In the genomic region with DNA sequence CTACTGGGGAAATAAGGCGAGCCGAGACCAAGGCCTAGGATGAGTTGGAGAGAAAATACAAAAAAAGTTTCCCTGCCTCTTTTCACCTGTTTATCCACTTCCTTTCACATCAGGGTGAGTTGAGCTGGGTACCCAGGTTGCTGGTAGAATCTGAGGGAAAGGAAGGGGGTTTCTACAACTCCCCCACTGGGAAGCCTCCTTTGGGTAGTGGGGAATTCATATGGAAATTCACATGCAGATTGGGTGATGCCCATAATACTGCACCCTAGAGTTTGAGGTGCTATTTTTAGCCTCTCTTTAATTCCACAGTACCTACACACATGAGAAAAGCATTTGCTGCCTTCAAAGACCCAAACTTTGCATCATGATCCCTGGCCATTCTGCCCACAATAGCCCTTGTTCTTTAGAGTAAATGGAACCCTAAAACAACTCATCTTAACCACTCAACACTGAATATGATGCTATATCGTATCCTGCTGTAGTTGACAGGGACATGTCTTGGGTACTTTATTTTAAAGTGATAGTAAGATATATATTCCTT, we compare ENCODE assay signal across 24 cellular contexts.
"Had no signal": no experiment of that assay in that cellular context is flagged by ENCODE, and none has a peak within 500 bp of the region (broad histone marks: within the 10 kb centered on the region; RNA-seq: fewer than 3 reads in every experiment).

No MANE protein-coding gene starts in this region.

- H3K4me3 Mint-ChIP-seq: memory B cell; mesothelial cell of epicardium; natural killer cell treated with Interleukin-12 subunit alpha and Interleukin-12 subunit beta and Interleukin-15 and Interleukin-18, amount 100 ng/mL, for 72 hours; stimulated activated effector memory CD8-positive, alpha-beta T cell treated with anti-CD3 and anti-CD28 coated beads, Interleukin-12 subunit alpha, Interleukin-12 subunit beta, amount 100 ng/mL, for 72 hours had no signal

- DNase-seq: effector CD4-positive, alpha-beta T cell; foreskin melanocyte; head of caudate nucleus; islet precursor cell; left lung; lower lobe of right lung; occipital lobe; pancreas; right cardiac atrium; stimulated activated CD4-positive, alpha-beta T cell treated with anti-CD3 and anti-CD28 coated beads, Interleukin-2, amount 100 ng/mL, for 48 hours; stimulated activated CD8-positive, alpha-beta memory T cell treated with anti-CD3 and anti-CD28 coated beads, Interleukin-4, amount 100 ng/mL, for 48 hours; stimulated activated naive CD8-positive, alpha-beta T cell treated with anti-CD3 and anti-CD28 coated beads, Interleukin-15, Interleukin-2, amounts not matched to agents 100 U/mL and 50 U/mL, for 24 hours; tibial artery; upper lobe of left lung; uterus had no signal

- H3K9me3 Mint-ChIP-seq: memory B cell; mesothelial cell of epicardium; natural killer cell treated with Interleukin-12 subunit alpha and Interleukin-12 subunit beta and Interleukin-15 and Interleukin-18, amount 100 ng/mL, for 72 hours; stimulated activated effector memory CD8-positive, alpha-beta T cell treated with anti-CD3 and anti-CD28 coated beads, Interleukin-12 subunit alpha, Interleukin-12 subunit beta, amount 100 ng/mL, for 72 hours had no signal

- H3K36me3 Mint-ChIP-seq: mesothelial cell of epicardium; natural killer cell treated with Interleukin-12 subunit alpha and Interleukin-12 subunit beta and Interleukin-15 and Interleukin-18, amount 100 ng/mL, for 72 hours; stimulated activated effector memory CD8-positive, alpha-beta T cell treated with anti-CD3 and anti-CD28 coated beads, Interleukin-12 subunit alpha, Interleukin-12 subunit beta, amount 100 ng/mL, for 72 hours had no signal

- H3K27me3 Mint-ChIP-seq: memory B cell had no signal

- H3K27ac Mint-ChIP-seq: memory B cell; mesothelial cell of epicardium; natural killer cell treated with Interleukin-12 subunit alpha and Interleukin-12 subunit beta and Interleukin-15 and Interleukin-18, amount 100 ng/mL, for 72 hours; progenitor cell of endocrine pancreas; stimulated activated effector memory CD8-positive, alpha-beta T cell treated with anti-CD3 and anti-CD28 coated beads, Interleukin-12 subunit alpha, Interleukin-12 subunit beta, amount 100 ng/mL, for 72 hours had no signal

- H3K36me3 ChIP-seq: lower lobe of right lung, pancreas, suprapubic skin, tibial artery, upper lobe of left lung, uterus had no signal

- H3K27ac ChIP-seq: coronary artery, hepatocyte, left lung, lower lobe of right lung, pancreas, suprapubic skin, tibial artery, upper lobe of left lung, uterus had no signal

- H3K4me3 ChIP-seq: coronary artery, hepatocyte, left lung, lower lobe of right lung, pancreas, smooth muscle cell, tibial artery, upper lobe of left lung, uterus had no signal

- H3K9me3 ChIP-seq: left lung, lower lobe of right lung, pancreas, suprapubic skin, tibial artery, upper lobe of left lung, uterus had no signal

- ATAC-seq: left lung; lower lobe of right lung; natural killer cell treated with Interleukin-12 subunit alpha and Interleukin-12 subunit beta and Interleukin-15 and Interleukin-18, amount 100 ng/mL, for 72 hours; pancreas; right cardiac atrium; stimulated activated effector memory CD8-positive, alpha-beta T cell treated with anti-CD3 and anti-CD28 coated beads, Interleukin-12 subunit alpha, Interleukin-12 subunit beta, amount 100 ng/mL, for 72 hours; stimulated activated naive CD8-positive, alpha-beta T cell treated with anti-CD3 and anti-CD28 coated beads, Interleukin-15, Interleukin-2, amounts not matched to agents 100 U/mL and 50 U/mL, for 24 hours had no signal

- H3K27me3 ChIP-seq: hepatocyte, left lung, pancreas, suprapubic skin, tibial artery, upper lobe of left lung, uterus had no signal
